ENCODE assay signal across 10 cellular contexts in genomic region chr11:318796-319464, GRCh38. TPM values are rescaled to one million over a fixed set of nuclear protein-coding genes. Genes with fewer than 3 reads are reported as not detected.
DNase-seq lines count a peak whose midpoint lies in the region; ATAC-seq and TF ChIP-seq lines count a peak whose summit lies in the region.
"Not testable (repeated sequence)": the region's sequence is repeated elsewhere in the genome, so short reads cannot be mapped to it uniquely, and the experiment has no call there.
"Had no signal": no experiment of that assay in that cellular context is flagged by ENCODE, and none has a peak within 500 bp of the region (broad histone marks: within the 10 kb centered on the region; RNA-seq: fewer than 3 reads in every experiment).

No MANE protein-coding gene starts in this region.

- H3K27ac ChIP-seq in CD4-positive, CD25-positive, alpha-beta regulatory T cell (ENCODE audit: insufficient read depth, low read length, poor library complexity, severe bottlenecking) = peak overlapping the region; percentile 33
- H3K27ac ChIP-seq in KOPT-K1 (ENCODE audit: low read depth, low read length, poor library complexity, severe bottlenecking) (peak overlapping the region; percentile 63), cingulate gyrus (ENCODE audit: low read depth, low read length) (peak overlapping the region; percentile 47), right atrium auricular region (peak overlapping the region; percentile 96 to 98)

- peaks cover 6 to 37% (median 15%) of the 10 kb centered on the region in 4 donors for H3K4me1 Mint-ChIP-seq in CD4-positive, CD25-positive, alpha-beta regulatory T cell
- peaks cover 50% of the 10 kb centered on the region for H3K4me1 Mint-ChIP-seq in nephron progenitor cell
- H3K4me1 Mint-ChIP-seq in stimulated activated naive CD8-positive, alpha-beta T cell treated with anti-CD3 and anti-CD28 coated beads, Interleukin-15, amount 100 ng/mL, for 72 hours = peaks cover 49% of the 10 kb centered on the region

- H3K4me1 ChIP-seq in CD4-positive, CD25-positive, alpha-beta regulatory T cell (ENCODE audit: control insufficient read depth, insufficient read depth, low read length, poor library complexity, severe bottlenecking) = peaks cover 40% of the 10 kb centered on the region
- H3K4me1 ChIP-seq in right atrium auricular region = peaks cover 0 to 27% of the 10 kb centered on the region in 2 donors

- H3K36me3 ChIP-seq in CD4-positive, CD25-positive, alpha-beta regulatory T cell (ENCODE audit: control insufficient read depth, insufficient read depth, low read length); H7 (replicated peaks; ENCODE audit: control insufficient read depth, insufficient read depth, low read length); right atrium auricular region: not testable (repeated sequence)
- peaks cover 16% of the 10 kb centered on the region for H3K36me3 ChIP-seq in KOPT-K1 (ENCODE audit: insufficient read depth, low read length)

- TF ChIP-seq CTCF in right atrium auricular region (IDR thresholded peaks at IDR 0.05); nephron progenitor cell (IDR thresholded peaks at IDR 0.05): not testable (repeated sequence)

- H3K4me3 Mint-ChIP-seq in CD4-positive, CD25-positive, alpha-beta regulatory T cell = peak overlapping the region in 3 of 4 donors; percentile 77 to 98 (median 85)
- peak overlapping the region; percentile 94 for H3K4me3 Mint-ChIP-seq in nephron progenitor cell
- peak overlapping the region; percentile 85 to 89 for H3K4me3 Mint-ChIP-seq in stimulated activated naive CD8-positive, alpha-beta T cell treated with anti-CD3 and anti-CD28 coated beads, Interleukin-15, amount 100 ng/mL, for 72 hours

- peaks cover 25% of the 10 kb centered on the region for H3K27me3 Mint-ChIP-seq in CD4-positive, CD25-positive, alpha-beta regulatory T cell
- H3K27me3 Mint-ChIP-seq in nephron progenitor cell (ENCODE audit: low read depth, poor library complexity); stimulated activated naive CD8-positive, alpha-beta T cell treated with anti-CD3 and anti-CD28 coated beads, Interleukin-15, amount 100 ng/mL, for 72 hours: not testable (repeated sequence)

- not testable (repeated sequence) for H3K27me3 ChIP-seq in CD4-positive, CD25-positive, alpha-beta regulatory T cell (ENCODE audit: control insufficient read depth, insufficient read depth, low read length); H7 (ENCODE audit: control insufficient read depth, insufficient read depth, low read length); right atrium auricular region

- H3K36me3 Mint-ChIP-seq in CD4-positive, CD25-positive, alpha-beta regulatory T cell = peaks cover 12% of the 10 kb centered on the region
- not testable (repeated sequence) for H3K36me3 Mint-ChIP-seq in nephron progenitor cell (ENCODE audit: low read depth)

- H3K4me3 ChIP-seq in CD4-positive, CD25-positive, alpha-beta regulatory T cell (ENCODE audit: low read depth, low read length) = not testable (repeated sequence)
- H3K4me3 ChIP-seq in H7 (ENCODE audit: insufficient read depth, low read depth, low read length) = peak overlapping the region; percentile 38
- peak overlapping the region; percentile 74 to 88 for H3K4me3 ChIP-seq in right atrium auricular region

- not testable (repeated sequence) for DNase-seq in CD4-positive, CD25-positive, alpha-beta regulatory T cell; H7; right atrium auricular region (ENCODE audit: low spot score); nephron progenitor cell
- peak; percentile 73 for DNase-seq in activated CD8-positive, alpha-beta memory T cell treated with anti-CD3 and anti-CD28 coated beads, Interleukin-2, amount 50 U/mL, for 48 hours
- DNase-seq in stimulated activated naive CD8-positive, alpha-beta T cell treated with anti-CD3 and anti-CD28 coated beads, Interleukin-15, amount 100 ng/mL, for 72 hours = peak; percentile 38 to 41

- H3K9me3 ChIP-seq in CD4-positive, CD25-positive, alpha-beta regulatory T cell (ENCODE audit: control insufficient read depth in 2 of 2, low read length in 2 of 2); KOPT-K1 (ENCODE audit: insufficient read depth, low read length, poor library complexity, severe bottlenecking); right atrium auricular region: not testable (repeated sequence)

- ATAC-seq in CD4-positive, CD25-positive, alpha-beta regulatory T cell (ENCODE audit: low read depth in 2 of 2) = peak in 1 of 2 donors; percentile 18
- ATAC-seq in stimulated activated naive CD8-positive, alpha-beta T cell treated with anti-CD3 and anti-CD28 coated beads, Interleukin-15, amount 100 ng/mL, for 72 hours = peak; percentile 25

- not testable (repeated sequence) for H3K9me3 Mint-ChIP-seq in CD4-positive, CD25-positive, alpha-beta regulatory T cell; nephron progenitor cell; stimulated activated naive CD8-positive, alpha-beta T cell treated with anti-CD3 and anti-CD28 coated beads, Interleukin-15, amount 100 ng/mL, for 72 hours

- H3K27ac Mint-ChIP-seq in CD4-positive, CD25-positive, alpha-beta regulatory T cell = peak overlapping the region in 2 of 3 donors; percentile 89 to 91
- not testable (repeated sequence) for H3K27ac Mint-ChIP-seq in nephron progenitor cell
- H3K27ac Mint-ChIP-seq in stimulated activated naive CD8-positive, alpha-beta T cell treated with anti-CD3 and anti-CD28 coated beads, Interleukin-15, amount 100 ng/mL, for 72 hours = peak overlapping the region; percentile 48 to 90

RNA-seq across cellular contexts. Expression of gene IFITM3, which starts 1.7 kb away (rescaled TPM):
- total RNA-seq in CD4-positive, CD25-positive, alpha-beta regulatory T cell = 6.7 TPM
- polyA plus RNA-seq in CD4-positive, CD25-positive, alpha-beta regulatory T cell = 10 to 100 TPM in 2 of 4 donors, 1 to 10 TPM in 2; 3.5 to 94.8 (median 42.6) TPM
- 278 and 328 TPM in 2 replicates for total RNA-seq in H7 (2014; rRNA removed; shearing (Covaris generic))
- 100 to 1,000 TPM; 156 to 372 TPM for total RNA-seq in right atrium auricular region

RNA-seq across cellular contexts. Expression of gene IFITM1, which starts 5.1 kb away (rescaled TPM):
- total RNA-seq in CD4-positive, CD25-positive, alpha-beta regulatory T cell = 320 TPM
- polyA plus RNA-seq in CD4-positive, CD25-positive, alpha-beta regulatory T cell = 1,000 to 10,000 TPM; 1,249 to 1,544 (median 1,415) TPM
- total RNA-seq in H7 (2014; rRNA removed; shearing (Covaris generic)) = 1,398 and 1,404 TPM in 2 replicates
- 100 to 1,000 TPM in 1 of 2 donors, 10 to 100 TPM in 1; 82.3 to 241 TPM for total RNA-seq in right atrium auricular region

RNA-seq across cellular contexts. Expression of gene IFITM2, which starts 11.3 kb away (rescaled TPM):
- total RNA-seq in CD4-positive, CD25-positive, alpha-beta regulatory T cell = 376 TPM
- polyA plus RNA-seq in CD4-positive, CD25-positive, alpha-beta regulatory T cell = 1,000 to 10,000 TPM; 1,701 to 2,097 (median 1,858) TPM
- 374 and 379 TPM in 2 replicates for total RNA-seq in H7 (2014; rRNA removed; shearing (Covaris generic))
- total RNA-seq in right atrium auricular region = 100 to 1,000 TPM; 120 to 296 TPM

RNA-seq across cellular contexts. Expression of gene IFITM5, which starts 19.6 kb away (rescaled TPM):
- total RNA-seq in CD4-positive, CD25-positive, alpha-beta regulatory T cell = not detected
- polyA plus RNA-seq in CD4-positive, CD25-positive, alpha-beta regulatory T cell = not detected
- total RNA-seq in H7 (2014; rRNA removed; shearing (Covaris generic)) = not detected in 2 replicates
- not detected for total RNA-seq in right atrium auricular region
- total RNA-seq: activated CD8-positive, alpha-beta memory T cell treated with anti-CD3 and anti-CD28 coated beads for 36 hours; dermis blood vessel endothelial cell had no signal

RNA-seq across cellular contexts. Expression of gene PGGHG, which starts 30.0 kb away (rescaled TPM):
- total RNA-seq in CD4-positive, CD25-positive, alpha-beta regulatory T cell = 188 TPM
- 1 to 10 TPM; 1.5 to 2.9 (median 2.5) TPM for polyA plus RNA-seq in CD4-positive, CD25-positive, alpha-beta regulatory T cell
- total RNA-seq in H7 (2014; rRNA removed; shearing (Covaris generic)) = 69.0 and 102 TPM in 2 replicates
- total RNA-seq in right atrium auricular region = 1 to 10 TPM; 4.9 to 9.4 TPM

Comparison
In these comparisons a context has a peak if more than half of its experiments do, and no peak if none do; other contexts are left out.
1. H3K27ac ChIP-seq: peak in every context shown above with its lines; median percentile 97 in right atrium auricular region; 63 in KOPT-K1; 47 in cingulate gyrus; 33 in CD4-positive, CD25-positive, alpha-beta regulatory T cell.
2. RNA of gene IFITM3, which starts 1.7 kb away (total RNA-seq): 156 to 372 TPM in right atrium auricular region and 278 to 328 TPM in H7; 6.7 TPM in CD4-positive, CD25-positive, alpha-beta regulatory T cell (single experiment); every median in the first group is over 10 times any median in the second.
3. Peak in every context shown above with its lines, with median percentiles within 50 percentile points of each other: H3K4me3 Mint-ChIP-seq.